8 cellular contexts compared by ENCODE assay signal in genomic region chr6:89145461-89145961, GRCh38. TPM values are rescaled to one million over a fixed set of nuclear protein-coding genes. Genes with fewer than 3 reads are reported as not detected.
DNase-seq lines count a peak whose midpoint lies in the region; ATAC-seq, FAIRE-seq and TF ChIP-seq lines count a peak whose summit lies in the region.

No MANE protein-coding gene starts in this region.

- no peaks in the 10 kb centered on the region for H3K9me3 ChIP-seq in NT2/D1 (ENCODE audit: insufficient read depth, low read length)
- H3K9me3 ChIP-seq in kidney (ENCODE audit: control insufficient read depth in 1 of 2, low read length in 2 of 2), result no peaks in the 10 kb centered on the region

- peak overlapping the region; percentile 80 to 85 for H3K27ac ChIP-seq in kidney (ENCODE audit: low read depth in 2 of 2, low read length in 2 of 2)

- peak overlapping the region; percentile 68 to 94 (median 89) for H3K27ac Mint-ChIP-seq in brain
- peak overlapping the region; percentile 94 for H3K27ac Mint-ChIP-seq in stimulated activated effector memory CD8-positive, alpha-beta T cell treated with anti-CD3 and anti-CD28 coated beads, Interleukin-12 subunit alpha, Interleukin-12 subunit beta, amount 100 ng/mL, for 72 hours

- peaks cover 4% of the 10 kb centered on the region for H3K27me3 Mint-ChIP-seq in brain

- no peaks in the 10 kb centered on the region for H3K4me1 ChIP-seq in NT2/D1 (ENCODE audit: insufficient read depth, insufficient read length)
- H3K4me1 ChIP-seq in kidney (ENCODE audit: control insufficient read depth in 1 of 2, insufficient read depth in 1 of 2, low read depth in 1 of 2, low read length in 2 of 2), result no peaks in the 10 kb centered on the region

- TF ChIP-seq CTCF in brain (conservative IDR thresholded peaks at IDR 0.05) (no peak), kidney (IDR thresholded peaks at IDR 0.05; ENCODE audit: borderline replicate concordance, extremely low read depth, insufficient read depth) (no peak)

- H3K27me3 ChIP-seq in NT2/D1 (ENCODE audit: insufficient read depth, insufficient read length), result peaks cover 34% of the 10 kb centered on the region

- ATAC-seq in GM18909 (IDR thresholded peaks at IDR 0.05; ENCODE audit: poor library complexity, unreplicated experiment) (peak; percentile 62), HG03097 (IDR thresholded peaks at IDR 0.05; ENCODE audit: low FRiP score, unreplicated experiment) (peak; percentile 44)
- ATAC-seq in stimulated activated effector memory CD8-positive, alpha-beta T cell treated with anti-CD3 and anti-CD28 coated beads, Interleukin-12 subunit alpha, Interleukin-12 subunit beta, amount 100 ng/mL, for 72 hours, result peak; percentile 87

- H3K9ac ChIP-seq in NT2/D1 (ENCODE audit: insufficient read length, low read depth), result peak overlapping the region; percentile 87
- H3K9ac ChIP-seq in kidney (ENCODE audit: low read length in 2 of 2), result peak overlapping the region; percentile 70 to 83

- peak; percentile 37 for DNase-seq in D341Med (ENCODE audit: low spot score)
- DNase-seq in NT2/D1 (ENCODE audit: low read depth, low spot score), result no peak
- DNase-seq in kidney, result no peak
- no peak for DNase-seq in stimulated activated effector memory CD8-positive, alpha-beta T cell treated with anti-CD3 and anti-CD28 coated beads, Interleukin-12 subunit alpha, Interleukin-12 subunit beta, amount 100 ng/mL, for 72 hours (ENCODE audit: low spot score in 2 of 2)
- DNase-seq in NCI-H1092 treated with DMSO at 0.1 percent for 48 hours (lab: John Stamatoyannopoulos, UW), result no peak

- H3K9me3 Mint-ChIP-seq in brain, result peaks cover 0 to 2% (median 0%) of the 10 kb centered on the region in 5 experiments
- H3K9me3 Mint-ChIP-seq in stimulated activated effector memory CD8-positive, alpha-beta T cell treated with anti-CD3 and anti-CD28 coated beads, Interleukin-12 subunit alpha, Interleukin-12 subunit beta, amount 100 ng/mL, for 72 hours, result no peaks in the 10 kb centered on the region

- peak overlapping the region; percentile 84 to 93 (median 87) for H3K4me3 Mint-ChIP-seq in brain
- H3K4me3 Mint-ChIP-seq in stimulated activated effector memory CD8-positive, alpha-beta T cell treated with anti-CD3 and anti-CD28 coated beads, Interleukin-12 subunit alpha, Interleukin-12 subunit beta, amount 100 ng/mL, for 72 hours, result peak overlapping the region; percentile 83

- H3K36me3 Mint-ChIP-seq in brain, result peaks cover 38% of the 10 kb centered on the region
- H3K36me3 Mint-ChIP-seq in stimulated activated effector memory CD8-positive, alpha-beta T cell treated with anti-CD3 and anti-CD28 coated beads, Interleukin-12 subunit alpha, Interleukin-12 subunit beta, amount 100 ng/mL, for 72 hours, result peaks cover 6% of the 10 kb centered on the region

- H3K4me1 Mint-ChIP-seq in brain, result peaks cover 56% of the 10 kb centered on the region
- peaks cover 41% of the 10 kb centered on the region for H3K4me1 Mint-ChIP-seq in stimulated activated effector memory CD8-positive, alpha-beta T cell treated with anti-CD3 and anti-CD28 coated beads, Interleukin-12 subunit alpha, Interleukin-12 subunit beta, amount 100 ng/mL, for 72 hours

- intact Hi-C loops in kidney (cut with DNase I), result no loop called here

- H3K36me3 ChIP-seq in NT2/D1 (ENCODE audit: insufficient read depth, insufficient read length, low read length), result peaks cover 10% of the 10 kb centered on the region
- peaks cover 0 to 2% of the 10 kb centered on the region in 2 donors for H3K36me3 ChIP-seq in kidney (ENCODE audit: control insufficient read depth in 1 of 2, insufficient read depth in 2 of 2, low read length in 2 of 2)

- no peak for FAIRE-seq in kidney (lab: Jason Lieb, UNC)

- H3K4me3 ChIP-seq in NT2/D1 (ENCODE audit: insufficient read length, low read depth), result peak overlapping the region; percentile 69
- peak overlapping the region; percentile 90 to 93 for H3K4me3 ChIP-seq in kidney (ENCODE audit: low read length in 2 of 2)

RNA-seq across cellular contexts. Expression of gene PM20D2, which starts 0.3 kb away (rescaled TPM):
- 11.3 TPM for polyA plus RNA-seq in brain (ENCODE audit: insufficient read depth, low read depth, low replicate concordance)
- 14.4 TPM for total RNA-seq in kidney
- 5.7 TPM for polyA plus RNA-seq in kidney (ENCODE audit: insufficient read depth, low read depth, low replicate concordance)

RNA-seq across cellular contexts. Expression of gene SRSF12, which starts 27.6 kb away (rescaled TPM):
- polyA plus RNA-seq in brain (ENCODE audit: insufficient read depth, low read depth, low replicate concordance), result 5.8 TPM
- 2.3 TPM for total RNA-seq in kidney
- polyA plus RNA-seq in kidney (ENCODE audit: insufficient read depth, low read depth, low replicate concordance), result 1.0 TPM
